ENCODE assay signal across 14 cellular contexts in genomic region chr1:51270751-51271150, GRCh38. TPM values are rescaled to one million over a fixed set of nuclear protein-coding genes. Genes with fewer than 3 reads are reported as not detected.
"Had no signal": no experiment of that assay in that cellular context is flagged by ENCODE, and none has a peak within 500 bp of the region (broad histone marks: within the 10 kb centered on the region; RNA-seq: fewer than 3 reads in every experiment).

No MANE protein-coding gene starts in this region.

- H3K4me3 ChIP-seq: heart left ventricle had no signal

- H3K9me3 ChIP-seq: heart left ventricle had no signal

- H3K27ac Mint-ChIP-seq: activated CD4-positive, alpha-beta memory T cell treated with anti-CD3 and anti-CD28 coated beads, Interleukin-2, amount 10 ng/mL, durations not matched to agents 7 days and 5 days; activated T-cell treated with anti-CD3 and anti-CD28 coated beads, Interleukin-2, amount 50 U/mL, for 72 hours; endodermal cell; stimulated activated naive B cell treated with anti-CD40 and anti-IgM and Interleukin-4, amounts not matched to agents 10 μg/mL and 1 μg/mL and 100 μg/mL, for 72 hours; type B pancreatic cell had no signal

- H3K27ac ChIP-seq: heart left ventricle, VCaP had no signal

- DNase-seq: activated CD4-positive, alpha-beta memory T cell treated with anti-CD3 and anti-CD28 coated beads, Interleukin-2, amount 10 ng/mL, durations not matched to agents 7 days and 5 days; activated naive CD4-positive, alpha-beta T cell; activated T-cell treated with anti-CD3 and anti-CD28 coated beads, Interleukin-2, amount 50 U/mL, for 72 hours; dermis blood vessel endothelial cell; endodermal cell; heart left ventricle; naive thymus-derived CD4-positive, alpha-beta T cell; posterior cingulate gyrus; small intestine; stimulated activated naive B cell treated with anti-CD40 and anti-IgM and Interleukin-4, amounts not matched to agents 10 μg/mL and 1 μg/mL and 100 μg/mL, for 72 hours; T-helper 1 cell had no signal

- H3K4me3 Mint-ChIP-seq: activated CD4-positive, alpha-beta memory T cell treated with anti-CD3 and anti-CD28 coated beads, Interleukin-2, amount 10 ng/mL, durations not matched to agents 7 days and 5 days; activated T-cell treated with anti-CD3 and anti-CD28 coated beads, Interleukin-2, amount 50 U/mL, for 72 hours; central memory CD8-positive, alpha-beta T cell; endodermal cell; naive thymus-derived CD4-positive, alpha-beta T cell; stimulated activated naive B cell treated with anti-CD40 and anti-IgM and Interleukin-4, amounts not matched to agents 10 μg/mL and 1 μg/mL and 100 μg/mL, for 72 hours; type B pancreatic cell had no signal

- H3K9me3 Mint-ChIP-seq: activated CD4-positive, alpha-beta memory T cell treated with anti-CD3 and anti-CD28 coated beads, Interleukin-2, amount 10 ng/mL, durations not matched to agents 7 days and 5 days; activated T-cell treated with anti-CD3 and anti-CD28 coated beads, Interleukin-2, amount 50 U/mL, for 72 hours; central memory CD8-positive, alpha-beta T cell; endodermal cell; naive thymus-derived CD4-positive, alpha-beta T cell; stimulated activated naive B cell treated with anti-CD40 and anti-IgM and Interleukin-4, amounts not matched to agents 10 μg/mL and 1 μg/mL and 100 μg/mL, for 72 hours; type B pancreatic cell had no signal

- H3K27me3 ChIP-seq: heart left ventricle had no signal

- ATAC-seq: activated T-cell treated with anti-CD3 and anti-CD28 coated beads, Interleukin-2, amount 50 U/mL, for 72 hours; heart left ventricle; naive thymus-derived CD4-positive, alpha-beta T cell; stimulated activated naive B cell treated with anti-CD40 and anti-IgM and Interleukin-4, amounts not matched to agents 10 μg/mL and 1 μg/mL and 100 μg/mL, for 72 hours had no signal

- H3K27me3 Mint-ChIP-seq: activated CD4-positive, alpha-beta memory T cell treated with anti-CD3 and anti-CD28 coated beads, Interleukin-2, amount 10 ng/mL, durations not matched to agents 7 days and 5 days; central memory CD8-positive, alpha-beta T cell; naive thymus-derived CD4-positive, alpha-beta T cell; stimulated activated naive B cell treated with anti-CD40 and anti-IgM and Interleukin-4, amounts not matched to agents 10 μg/mL and 1 μg/mL and 100 μg/mL, for 72 hours; type B pancreatic cell had no signal

RNA-seq across cellular contexts. Expression of gene TTC39A, which starts 59.6 kb away (rescaled TPM):
- total RNA-seq: activated CD4-positive, alpha-beta memory T cell treated with anti-CD3 and anti-CD28 coated beads, Interleukin-2, amount 10 ng/mL, durations not matched to agents 7 days and 5 days had no signal
